Comparison of ENCODE assay signal across 8 cellular contexts in genomic region chr3:128616516-128617269, GRCh38. TPM values are rescaled to one million over a fixed set of nuclear protein-coding genes. Genes with fewer than 3 reads are reported as not detected.
DNase-seq lines count a peak whose midpoint lies in the region; ATAC-seq and TF ChIP-seq lines count a peak whose summit lies in the region.

No MANE protein-coding gene starts in this region.

- H3K27ac Mint-ChIP-seq in IgD-negative memory B cell: peak overlapping the region in 2 of 3 donors; percentile 56 to 95
- H3K27ac Mint-ChIP-seq in natural killer cell treated with Interleukin-12 subunit alpha and Interleukin-12 subunit beta and Interleukin-15 and Interleukin-18, amount 100 ng/mL, for 72 hours: peak overlapping the region; percentile 89

- ATAC-seq in natural killer cell treated with Interleukin-12 subunit alpha and Interleukin-12 subunit beta and Interleukin-15 and Interleukin-18, amount 100 ng/mL, for 72 hours: no peak

- H4K20me1 ChIP-seq in BLaER1 treated with 17β-estradiol and CSF1 and Interleukin-3, amounts not matched to agents 10 nM and 100 nM: peaks cover 0 to 70% (median 11%) of the 10 kb centered on the region in 11 experiments; a peak in 13 of 22 replicates

- no peaks in the 10 kb centered on the region for H3K27me3 Mint-ChIP-seq in IgD-negative memory B cell
- H3K27me3 Mint-ChIP-seq in natural killer cell treated with Interleukin-12 subunit alpha and Interleukin-12 subunit beta and Interleukin-15 and Interleukin-18, amount 100 ng/mL, for 72 hours: no peaks in the 10 kb centered on the region

- peak overlapping the region; percentile 74 to 94 (median 87) for H3K9ac ChIP-seq in BLaER1 treated with 17β-estradiol and CSF1 and Interleukin-3, amounts not matched to agents 10 nM and 100 nM

- intact Hi-C loops in breast epithelium (cut with DNase I; ENCODE audit: low total_unique reads): no loop called here

- TF ChIP-seq CTCF in breast epithelium (IDR thresholded peaks at IDR 0.05): no peak
- TF ChIP-seq CTCF in foreskin fibroblast (IDR thresholded peaks at IDR 0.05; ENCODE audit: low read depth, low read length): no peak

- H3K4me1 ChIP-seq in BLaER1 treated with 17β-estradiol and CSF1 and Interleukin-3, amounts not matched to agents 10 nM and 100 nM: peaks cover 19 to 52% (median 47%) of the 10 kb centered on the region in 10 experiments
- peaks cover 6 to 9% of the 10 kb centered on the region in 2 donors for H3K4me1 ChIP-seq in breast epithelium

- no peaks in the 10 kb centered on the region for H3K27me3 ChIP-seq in BLaER1 treated with 17β-estradiol and CSF1 and Interleukin-3, amounts not matched to agents 10 nM and 100 nM
- H3K27me3 ChIP-seq in breast epithelium: no peaks in the 10 kb centered on the region
- H3K27me3 ChIP-seq in MG63: no peaks in the 10 kb centered on the region

- no peaks in the 10 kb centered on the region for H3K9me3 Mint-ChIP-seq in IgD-negative memory B cell
- no peaks in the 10 kb centered on the region for H3K9me3 Mint-ChIP-seq in natural killer cell treated with Interleukin-12 subunit alpha and Interleukin-12 subunit beta and Interleukin-15 and Interleukin-18, amount 100 ng/mL, for 72 hours

- H3K27ac ChIP-seq in BLaER1 treated with 17β-estradiol and CSF1 and Interleukin-3, amounts not matched to agents 10 nM and 100 nM: peak overlapping the region; percentile 64 to 89 (median 76); a peak in 20 of 22 replicates
- peak overlapping the region; percentile 89 to 93 for H3K27ac ChIP-seq in breast epithelium

- H3K4me3 Mint-ChIP-seq in IgD-negative memory B cell: peak overlapping the region; percentile 27 to 100 (median 97)
- peak overlapping the region; percentile 97 for H3K4me3 Mint-ChIP-seq in natural killer cell treated with Interleukin-12 subunit alpha and Interleukin-12 subunit beta and Interleukin-15 and Interleukin-18, amount 100 ng/mL, for 72 hours

- peaks cover 22 to 63% (median 44%) of the 10 kb centered on the region in 11 experiments for H3K36me3 ChIP-seq in BLaER1 treated with 17β-estradiol and CSF1 and Interleukin-3, amounts not matched to agents 10 nM and 100 nM
- H3K36me3 ChIP-seq in breast epithelium (peaks cover 2% of the 10 kb centered on the region), MG63 (peaks cover 59% of the 10 kb centered on the region)

- DNase-seq in breast epithelium (ENCODE audit: low spot score in 2 of 2): peak in 1 of 2 donors; percentile 40
- DNase-seq in natural killer cell treated with Interleukin-12 subunit alpha and Interleukin-12 subunit beta and Interleukin-15 and Interleukin-18, amount 100 ng/mL, for 72 hours (ENCODE audit: low spot score): no peak
- DNase-seq in MG63: no peak
- DNase-seq in stimulated activated CD4-positive, alpha-beta T cell treated with anti-CD3 and anti-CD28 coated beads, Interleukin-4, amount 100 ng/mL, for 24 hours: no peak
- DNase-seq in cerebellar nuclear complex (lab: John Stamatoyannopoulos, UW): no peak
- no peak for DNase-seq in foreskin fibroblast

- TF ChIP-seq POLR2A in breast epithelium (IDR thresholded peaks at IDR 0.05): no peak

- H3K4me3 ChIP-seq in BLaER1 treated with 17β-estradiol and CSF1 and Interleukin-3, amounts not matched to agents 10 nM and 100 nM: peak overlapping the region; percentile 70 to 92 (median 82); a peak in 18 of 20 replicates
- H3K4me3 ChIP-seq in breast epithelium: peak overlapping the region; percentile 63 to 90 (median 80)
- H3K4me3 ChIP-seq in MG63: no peak overlapping the region
- H3K4me3 ChIP-seq in foreskin fibroblast (ENCODE audit: low read depth in 1 of 2, low read length in 2 of 2): peak overlapping the region in 1 of 2 donors; percentile 81

- H3K4me2 ChIP-seq in BLaER1 treated with 17β-estradiol and CSF1 and Interleukin-3, amounts not matched to agents 10 nM and 100 nM: peak overlapping the region; percentile 81 to 100 (median 96)

- H3K4me1 Mint-ChIP-seq in IgD-negative memory B cell: peaks cover 13 to 21% (median 16%) of the 10 kb centered on the region in 3 donors
- peaks cover 35 to 38% of the 10 kb centered on the region in 2 donors for H3K4me1 Mint-ChIP-seq in natural killer cell treated with Interleukin-12 subunit alpha and Interleukin-12 subunit beta and Interleukin-15 and Interleukin-18, amount 100 ng/mL, for 72 hours (ENCODE audit: low read depth in 2 of 2)

- no peaks in the 10 kb centered on the region for H3K9me3 ChIP-seq in BLaER1 treated with 17β-estradiol and CSF1 and Interleukin-3, amounts not matched to agents 10 nM and 100 nM (replicated peaks in 1 of 11)
- H3K9me3 ChIP-seq in breast epithelium (no peaks in the 10 kb centered on the region), MG63 (no peaks in the 10 kb centered on the region)

- no peaks in the 10 kb centered on the region for H3K36me3 Mint-ChIP-seq in IgD-negative memory B cell
- H3K36me3 Mint-ChIP-seq in natural killer cell treated with Interleukin-12 subunit alpha and Interleukin-12 subunit beta and Interleukin-15 and Interleukin-18, amount 100 ng/mL, for 72 hours: peaks cover 23% of the 10 kb centered on the region

RNA-seq across cellular contexts. Expression of gene RPN1, which starts 33.9 kb away (rescaled TPM):
- polyA plus RNA-seq in IgD-negative memory B cell: 172 TPM
- 100 to 1,000 TPM; 237 to 285 (median 240) TPM for total RNA-seq in breast epithelium
- total RNA-seq in natural killer cell treated with Interleukin-12 subunit alpha and Interleukin-12 subunit beta and Interleukin-15 and Interleukin-18, amount 100 ng/mL, for 72 hours: 100 to 1,000 TPM; 179 to 205 TPM
- total RNA-seq in MG63 (2014; rRNA removed; shearing (Covaris generic); ENCODE audit: low replicate concordance): 515 and 599 TPM in 2 replicates
